18 cellular contexts compared by ENCODE assay signal in the genomic region with DNA sequence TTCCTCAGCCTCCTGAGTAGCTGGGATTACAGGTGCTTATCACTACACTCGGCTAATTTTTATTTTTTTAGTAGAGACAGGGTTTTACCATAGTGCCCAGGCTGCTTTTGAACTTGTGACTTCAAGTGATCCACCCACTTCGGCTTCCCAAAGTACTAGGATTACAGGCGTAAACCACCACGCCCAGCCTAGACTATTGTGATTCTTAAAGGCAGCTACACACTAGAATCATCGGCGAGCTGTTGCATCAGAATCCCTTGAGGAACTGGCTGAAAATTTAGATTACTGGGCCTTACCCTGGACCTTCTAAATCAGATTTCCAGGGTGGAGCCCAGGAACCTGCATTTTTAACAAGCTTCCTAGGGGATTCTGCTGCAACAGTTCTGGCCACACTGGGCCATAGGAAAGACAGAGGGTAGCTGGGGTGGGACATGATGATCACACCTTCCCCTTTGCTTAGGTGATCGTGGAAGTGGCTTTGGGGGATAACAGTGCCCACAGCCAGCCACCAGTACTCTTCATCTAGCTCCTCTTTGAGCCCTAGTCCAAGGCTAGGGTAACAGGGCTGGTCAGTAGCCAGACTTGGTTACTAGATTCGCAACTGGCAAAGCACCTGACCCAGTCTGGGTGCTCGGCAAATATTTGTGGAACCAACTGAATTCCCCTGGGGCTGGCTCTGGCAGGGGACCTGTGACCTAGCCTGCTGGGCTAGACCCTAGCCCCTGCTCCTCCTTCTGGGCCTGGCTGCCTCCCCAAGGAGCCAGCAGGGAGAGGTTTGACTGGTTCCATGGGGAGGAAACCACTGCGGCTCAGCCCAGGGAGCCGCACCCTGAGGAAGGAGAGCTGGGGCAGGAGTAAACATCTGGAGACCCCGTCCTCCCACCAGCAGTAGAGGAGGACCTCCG.
DNase-seq lines count a peak whose midpoint lies in the region; ATAC-seq and TF ChIP-seq lines count a peak whose summit lies in the region.
"Had no signal": no experiment of that assay in that cellular context is flagged by ENCODE, and none has a peak within 500 bp of the region (broad histone marks: within the 10 kb centered on the region; RNA-seq: fewer than 3 reads in every experiment).

No MANE protein-coding gene starts in this region.

- H3K27me3 Mint-ChIP-seq in activated CD4-positive, alpha-beta memory T cell treated with anti-CD3 and anti-CD28 coated beads for 36 hours = no peaks in the 10 kb centered on the region
- H3K27me3 Mint-ChIP-seq in activated CD4-positive, alpha-beta memory T cell treated with anti-CD3 and anti-CD28 coated beads, Interleukin-2, amount 10 ng/mL, durations not matched to agents 7 days and 5 days = no peaks in the 10 kb centered on the region
- no peaks in the 10 kb centered on the region for H3K27me3 Mint-ChIP-seq in activated T-cell treated with anti-CD3 and anti-CD28 coated beads, Interleukin-2, amount 50 U/mL, for 4 hours (ENCODE audit: low read depth)

- 70 to 84% methylated on average over 13 of the region's 13 CpGs for WGBS in esophagus, 2 donors
- WGBS in trophoblast cell (ENCODE audit: extremely low coverage, insufficient coverage, insufficient read length) = no CpG with 5 or more reads among the region's 13 CpGs

- POLR2A ChIA-PET in activated CD4-positive, alpha-beta memory T cell treated with anti-CD3 and anti-CD28 coated beads for 36 hours (lab: Charles Lee) = interaction anchor here (0.8 to 1.7 kb wide), 2 partner anchors 66 to 74 kb away, joined by 3 to 4 read pairs; no protein-coding TSS in a partner anchor
- POLR2A ChIA-PET in activated CD4-positive, alpha-beta memory T cell treated with anti-CD3 and anti-CD28 coated beads, Interleukin-2, amount 10 ng/mL, durations not matched to agents 7 days and 5 days (lab: Charles Lee) = interaction anchor here (0.7 to 1.5 kb wide), 5 partner anchors 14 to 108 kb away, joined by 3 to 4 read pairs (median 3); no protein-coding TSS in a partner anchor

- peak overlapping the region; percentile 9 for H3K4ac ChIP-seq in trophoblast cell (ENCODE audit: low read depth, low read length)

- no peak overlapping the region for H3K27ac Mint-ChIP-seq in activated CD4-positive, alpha-beta memory T cell treated with anti-CD3 and anti-CD28 coated beads for 36 hours
- no peak overlapping the region for H3K27ac Mint-ChIP-seq in activated CD4-positive, alpha-beta memory T cell treated with anti-CD3 and anti-CD28 coated beads, Interleukin-2, amount 10 ng/mL, durations not matched to agents 7 days and 5 days

- H3K79me2 ChIP-seq in trophoblast cell (ENCODE audit: control insufficient read depth, insufficient read depth, low read length, poor library complexity) = no peaks in the 10 kb centered on the region

- H3K4me3 ChIP-seq in esophagus (ENCODE audit: low read depth in 1 of 2, low read length in 2 of 2) = no peak overlapping the region
- H3K4me3 ChIP-seq in trophoblast cell (ENCODE audit: low read depth, low read length) = no peak overlapping the region
- no peak overlapping the region for H3K4me3 ChIP-seq in left ventricle myocardium inferior
- H3K4me3 ChIP-seq: lung, Peyer's patch, right atrium auricular region, tibial artery had no signal

- CTCF ChIA-PET in activated CD4-positive, alpha-beta memory T cell treated with anti-CD3 and anti-CD28 coated beads for 36 hours (lab: Charles Lee) = interaction anchor here (0.8 to 2.0 kb wide), 3 partner anchors 16 to 76 kb away, joined by 3 to 8 read pairs (median 5); no protein-coding TSS in a partner anchor
- CTCF ChIA-PET in activated CD4-positive, alpha-beta memory T cell treated with anti-CD3 and anti-CD28 coated beads, Interleukin-2, amount 10 ng/mL, durations not matched to agents 7 days and 5 days (lab: Charles Lee) = interaction anchor here (1.2 to 1.3 kb wide), 2 partner anchors 15 to 16 kb away, joined by 3 to 6 read pairs; no protein-coding TSS in a partner anchor

- H3K4me3 Mint-ChIP-seq in activated CD4-positive, alpha-beta memory T cell treated with anti-CD3 and anti-CD28 coated beads for 36 hours = no peak overlapping the region
- H3K4me3 Mint-ChIP-seq in activated CD4-positive, alpha-beta memory T cell treated with anti-CD3 and anti-CD28 coated beads, Interleukin-2, amount 10 ng/mL, durations not matched to agents 7 days and 5 days = no peak overlapping the region
- H3K4me3 Mint-ChIP-seq in activated T-cell treated with anti-CD3 and anti-CD28 coated beads, Interleukin-2, amount 50 U/mL, for 4 hours = no peak overlapping the region

- peak overlapping the region; percentile 27 for H2BK5ac ChIP-seq in trophoblast cell (ENCODE audit: low read depth, low read length, poor library complexity)

- H3K27ac ChIP-seq in esophagus (ENCODE audit: low read depth in 2 of 2, low read length in 1 of 2) = peak overlapping the region; percentile 80 to 95
- H3K27ac ChIP-seq in trophoblast cell (ENCODE audit: low read depth, low read length) = peak overlapping the region; percentile 18
- H3K27ac ChIP-seq in left ventricle myocardium inferior (replicated peaks) = no peak overlapping the region
- H3K27ac ChIP-seq: Peyer's patch, right atrium auricular region, tibial artery, WERI-Rb-1 had no signal

- H3K9ac ChIP-seq in trophoblast cell (ENCODE audit: low read length) = no peak overlapping the region

- peak overlapping the region; percentile 30 for H2BK12ac ChIP-seq in trophoblast cell (ENCODE audit: low read length)

- H3K9me3 Mint-ChIP-seq in activated CD4-positive, alpha-beta memory T cell treated with anti-CD3 and anti-CD28 coated beads for 36 hours = peaks cover 10% of the 10 kb centered on the region
- H3K9me3 Mint-ChIP-seq in activated CD4-positive, alpha-beta memory T cell treated with anti-CD3 and anti-CD28 coated beads, Interleukin-2, amount 10 ng/mL, durations not matched to agents 7 days and 5 days = peaks cover 6% of the 10 kb centered on the region
- no peaks in the 10 kb centered on the region for H3K9me3 Mint-ChIP-seq in activated T-cell treated with anti-CD3 and anti-CD28 coated beads, Interleukin-2, amount 50 U/mL, for 4 hours
- H3K9me3 Mint-ChIP-seq: activated naive CD4-positive, alpha-beta T cell treated with anti-CD3 and anti-CD28 coated beads, Interleukin-2, amount 50 U/mL, for 72 hours; CD8-positive, alpha-beta memory T cell had no signal

- H2AFZ ChIP-seq in trophoblast cell (ENCODE audit: insufficient read depth, low read length, poor library complexity) = no peak overlapping the region

- ATAC-seq in activated T-cell treated with anti-CD3 and anti-CD28 coated beads, Interleukin-2, amount 50 U/mL, for 4 hours = no peak
- ATAC-seq: activated naive CD4-positive, alpha-beta T cell treated with anti-CD3 and anti-CD28 coated beads, Interleukin-2, amount 50 U/mL, for 72 hours had no signal

- intact Hi-C loops in activated CD4-positive, alpha-beta memory T cell treated with anti-CD3 and anti-CD28 coated beads for 36 hours (cut with micrococcal nuclease) = no loop called here
- intact Hi-C loops in left ventricle myocardium inferior (cut with micrococcal nuclease) = no loop called here

- H2BK120ac ChIP-seq in trophoblast cell (ENCODE audit: insufficient read depth, low read length, poor library complexity) = peak overlapping the region; percentile 61

- DNase-seq in activated CD4-positive, alpha-beta memory T cell treated with anti-CD3 and anti-CD28 coated beads for 36 hours = peak; percentile 7
- no peak for DNase-seq in activated CD4-positive, alpha-beta memory T cell treated with anti-CD3 and anti-CD28 coated beads, Interleukin-2, amount 10 ng/mL, durations not matched to agents 7 days and 5 days
- DNase-seq in LHCN-M2 (ENCODE audit: low read depth) = peak; percentile 32
- no peak for DNase-seq in trophoblast cell
- no peak for DNase-seq in activated T-cell treated with anti-CD3 and anti-CD28 coated beads, Interleukin-2, amount 50 U/mL, for 4 hours
- DNase-seq in SIG-M5 treated with dmso at 0.1 percent for 504 hours (lab: John Stamatoyannopoulos, UW; ENCODE audit: unreplicated experiment) = no peak
- no peak for DNase-seq in left ventricle myocardium inferior
- DNase-seq: 8988T, GOT3, NCI-H1092 treated with DMSO at 0.1 percent for 48 hours, WERI-Rb-1 had no signal

- peak overlapping the region; percentile 6 for H4K8ac ChIP-seq in trophoblast cell (ENCODE audit: low read depth, low read length)

- TF ChIP-seq CTCF in left ventricle myocardium inferior (IDR thresholded peaks at IDR 0.05; ENCODE audit: borderline replicate concordance) = no peak

- H3K4me1 Mint-ChIP-seq in activated CD4-positive, alpha-beta memory T cell treated with anti-CD3 and anti-CD28 coated beads for 36 hours (ENCODE audit: low read depth) = peaks cover 42% of the 10 kb centered on the region
- peaks cover 59% of the 10 kb centered on the region for H3K4me1 Mint-ChIP-seq in activated CD4-positive, alpha-beta memory T cell treated with anti-CD3 and anti-CD28 coated beads, Interleukin-2, amount 10 ng/mL, durations not matched to agents 7 days and 5 days
- peaks cover 33% of the 10 kb centered on the region for H3K4me1 Mint-ChIP-seq in activated T-cell treated with anti-CD3 and anti-CD28 coated beads, Interleukin-2, amount 50 U/mL, for 4 hours (ENCODE audit: low read depth)

- peak overlapping the region; percentile 34 for H2AK5ac ChIP-seq in trophoblast cell (ENCODE audit: low read length)

- no peak overlapping the region for H3K23ac ChIP-seq in trophoblast cell (ENCODE audit: low read length)

- H3K36me3 Mint-ChIP-seq in activated CD4-positive, alpha-beta memory T cell treated with anti-CD3 and anti-CD28 coated beads for 36 hours = no peaks in the 10 kb centered on the region
- H3K36me3 Mint-ChIP-seq in activated CD4-positive, alpha-beta memory T cell treated with anti-CD3 and anti-CD28 coated beads, Interleukin-2, amount 10 ng/mL, durations not matched to agents 7 days and 5 days (ENCODE audit: low read depth) = peaks cover 2% of the 10 kb centered on the region
- no peaks in the 10 kb centered on the region for H3K36me3 Mint-ChIP-seq in activated T-cell treated with anti-CD3 and anti-CD28 coated beads, Interleukin-2, amount 50 U/mL, for 4 hours (ENCODE audit: insufficient read depth)
- H3K36me3 Mint-ChIP-seq: CD8-positive, alpha-beta memory T cell had no signal

- H4K91ac ChIP-seq in trophoblast cell (ENCODE audit: low read depth, low read length) = peak overlapping the region; percentile 76

- H3K18ac ChIP-seq in trophoblast cell (ENCODE audit: low read length) = peak overlapping the region; percentile 30

- no peaks in the 10 kb centered on the region for H3K27me3 ChIP-seq in esophagus (ENCODE audit: control insufficient read depth in 1 of 2, insufficient read depth in 2 of 2, low read length in 2 of 2)
- H3K27me3 ChIP-seq in trophoblast cell (ENCODE audit: insufficient read depth, low read length) = no peaks in the 10 kb centered on the region
- no peaks in the 10 kb centered on the region for H3K27me3 ChIP-seq in left ventricle myocardium inferior (ENCODE audit: low read depth)
- H3K27me3 ChIP-seq: Peyer's patch, right atrium auricular region, tibial artery had no signal

- H3K9me3 ChIP-seq in esophagus (ENCODE audit: control insufficient read depth in 2 of 2, insufficient read depth in 1 of 2, low read depth in 1 of 2, low read length in 1 of 2) (no peaks in the 10 kb centered on the region), trophoblast cell (ENCODE audit: insufficient read depth, low read depth, low read length) (peaks cover 2% of the 10 kb centered on the region), left ventricle myocardium inferior (replicated peaks) (no peaks in the 10 kb centered on the region)
- H3K9me3 ChIP-seq: Peyer's patch, right atrium auricular region, tibial artery had no signal

- H3K36me3 ChIP-seq in esophagus (ENCODE audit: control insufficient read depth in 2 of 2, insufficient read depth in 2 of 2, low read length in 1 of 2) (no peaks in the 10 kb centered on the region), trophoblast cell (ENCODE audit: control insufficient read depth in 1 of 2, insufficient read depth in 2 of 2, low read length in 2 of 2) (no peaks in the 10 kb centered on the region), left ventricle myocardium inferior (no peaks in the 10 kb centered on the region)
- H3K36me3 ChIP-seq: Peyer's patch, right atrium auricular region, tibial artery, WERI-Rb-1 had no signal

- H3K79me1 ChIP-seq in trophoblast cell (ENCODE audit: low read length) = peaks cover 11% of the 10 kb centered on the region

- H3K4me1 ChIP-seq in esophagus (ENCODE audit: control insufficient read depth in 2 of 2, insufficient read depth in 2 of 2, low read length in 1 of 2) = peaks cover 0 to 22% of the 10 kb centered on the region in 2 donors
- peaks cover 5 to 6% of the 10 kb centered on the region in 2 experiments for H3K4me1 ChIP-seq in trophoblast cell (ENCODE audit: control insufficient read depth in 1 of 2, insufficient read depth in 2 of 2, low read length in 2 of 2)
- peaks cover 15% of the 10 kb centered on the region for H3K4me1 ChIP-seq in left ventricle myocardium inferior
- H3K4me1 ChIP-seq: right atrium auricular region had no signal

- H4K12ac ChIP-seq in trophoblast cell (ENCODE audit: low read depth, low read length) = no peak overlapping the region

- H3K4me2 ChIP-seq in trophoblast cell (ENCODE audit: low read length) = no peak overlapping the region

- H3K14ac ChIP-seq in trophoblast cell (ENCODE audit: low read length) = peak overlapping the region; percentile 24

Comparison
In these comparisons a context has a peak if more than half of its experiments do, and no peak if none do; other contexts are left out.
1. DNase-seq: peak in activated CD4-positive, alpha-beta memory T cell treated with anti-CD3 and anti-CD28 coated beads for 36 hours (single experiment) and LHCN-M2 (single experiment); none in activated CD4-positive, alpha-beta memory T cell treated with anti-CD3 and anti-CD28 coated beads, Interleukin-2, amount 10 ng/mL, durations not matched to agents 7 days and 5 days (single experiment), trophoblast cell (0 of 2), activated T-cell treated with anti-CD3 and anti-CD28 coated beads, Interleukin-2, amount 50 U/mL, for 4 hours (single experiment), SIG-M5 treated with dmso at 0.1 percent for 504 hours (single experiment) and left ventricle myocardium inferior (single experiment).